ENCODE assay signal across 8 cellular contexts in the genomic region with DNA sequence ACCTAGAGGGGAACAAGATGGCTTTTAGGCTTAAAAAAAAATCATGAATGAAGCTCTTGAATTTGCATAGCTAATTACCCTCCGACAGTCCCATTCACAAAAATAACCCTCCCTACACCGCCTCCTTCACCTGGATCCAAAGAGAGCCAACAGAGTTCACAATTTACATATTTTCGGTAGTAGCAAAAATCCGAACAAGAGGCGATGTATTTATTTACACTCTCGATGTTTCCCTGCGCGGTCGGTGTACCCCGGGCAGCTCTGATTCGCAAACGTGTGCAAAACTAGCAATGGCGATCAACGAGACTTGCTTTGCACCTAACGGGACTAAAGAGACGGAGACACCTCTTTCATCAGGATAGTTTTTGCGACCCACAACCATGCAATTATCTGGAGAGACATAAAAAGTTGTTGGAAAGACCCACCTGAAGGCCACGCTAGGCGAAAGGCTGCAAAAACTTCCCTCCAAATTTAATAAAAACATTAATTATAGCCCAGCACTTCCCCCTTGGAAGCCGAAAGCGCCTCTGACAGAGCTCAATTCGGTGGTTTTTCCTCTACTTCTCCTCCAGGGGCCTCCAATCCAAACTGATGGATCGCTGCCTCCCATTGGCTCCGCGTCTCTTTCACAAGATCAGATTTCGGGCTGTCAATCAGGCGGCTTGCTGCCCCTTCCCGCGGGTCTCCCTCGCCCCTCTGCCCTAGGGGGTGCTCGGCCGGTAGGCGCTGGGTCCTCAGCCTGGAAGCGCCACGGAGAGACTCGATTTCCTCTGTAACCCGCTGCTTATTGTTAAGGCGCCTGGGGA. TPM values are rescaled to one million over a fixed set of nuclear protein-coding genes. Genes with fewer than 3 reads are reported as not detected.
DNase-seq lines count a peak whose midpoint lies in the region; ATAC-seq and TF ChIP-seq lines count a peak whose summit lies in the region.

TSS of gene ETV1 (minus strand) at position 529 of the 806 bp plus-strand sequence. CDS start 614 bp downstream, outside the sequence.

- H3K9me3 ChIP-seq in heart right ventricle (no peaks in the 10 kb centered on the region), ovary (no peaks in the 10 kb centered on the region)

- peak; percentile 2 for DNase-seq in activated effector memory CD4-positive, alpha-beta T cell treated with Interleukin-2 at 50 U/mL for 16 hours
- DNase-seq in activated effector memory CD4-positive, alpha-beta T cell treated with anti-CD3 and anti-CD28 coated beads, Interleukin-2, amount 50 U/mL, for 16 hours: no peak
- peak; percentile 44 for DNase-seq in NCI-H2196 treated with DMSO at 0.1 percent for 48 hours (lab: John Stamatoyannopoulos, UW; ENCODE audit: unreplicated experiment)
- DNase-seq in amniotic epithelial cell (ENCODE audit: low read depth): peak; percentile 63
- peak; percentile 54 to 79 for DNase-seq in heart right ventricle
- peak in 4 of 5 donors; percentile 17 to 47 (median 34) for DNase-seq in ovary

- 0% methylated on average over 38 of the region's 38 CpGs for WGBS in heart right ventricle, 2 donors
- 0% methylated on average over 38 of the region's 38 CpGs for WGBS in ovary, 3 donors

- H3K4me1 ChIP-seq in heart right ventricle: peaks cover 0 to 30% (median 25%) of the 10 kb centered on the region in 9 donors
- no peaks in the 10 kb centered on the region for H3K4me1 ChIP-seq in ovary (ENCODE audit: insufficient read depth)

- no peak for TF ChIP-seq POLR2A in ovary (IDR thresholded peaks at IDR 0.05)

- TF ChIP-seq CTCF in heart right ventricle (IDR thresholded peaks at IDR 0.05) (peak in 7 of 9 donors; percentile 23 to 61 (median 47)), ovary (IDR thresholded peaks at IDR 0.05) (no peak)

- TF ChIP-seq EP300 in ovary (IDR thresholded peaks at IDR 0.05): no peak

- no peaks in the 10 kb centered on the region for H3K27me3 ChIP-seq in heart right ventricle
- H3K27me3 ChIP-seq in ovary: no peaks in the 10 kb centered on the region

- peak within 1 kb of the TSS; percentile 51 to 87 (median 69) for H3K4me3 ChIP-seq in heart right ventricle
- H3K4me3 ChIP-seq in ovary: peak within 1 kb of the TSS; percentile 67

- intact Hi-C loops in heart right ventricle (cut with DNase I) (loop anchor here in 3 of 10 donors (2.0 to 10.0 kb wide), 3 partner anchors 205 to 469 kb away; no protein-coding TSS in a partner anchor), ovary (cut with DNase I) (no loop called here)

- H3K27ac ChIP-seq in heart right ventricle: peak within 1 kb of the TSS; percentile 79 to 98 (median 93)
- H3K27ac ChIP-seq in ovary: peak within 1 kb of the TSS; percentile 4 to 49

- peak; percentile 31 to 69 (median 58) for ATAC-seq in heart right ventricle
- no peak for ATAC-seq in GM19467 (IDR thresholded peaks at IDR 0.05; ENCODE audit: unreplicated experiment)
- no peak for ATAC-seq in GM19455 (IDR thresholded peaks at IDR 0.05; ENCODE audit: unreplicated experiment)

- H3K36me3 ChIP-seq in heart right ventricle (no peaks in the 10 kb centered on the region), ovary (no peaks in the 10 kb centered on the region)

RNA-seq across cellular contexts. Expression of gene ETV1, which starts in this region (rescaled TPM):
- total RNA-seq in heart right ventricle (100 to 1,000 TPM in 2 of 10 donors, 10 to 100 TPM in 8; 27.5 to 118 (median 60.7) TPM), ovary (1 to 10 TPM in 6 of 7 donors, under 1 TPM in 1; 0.60 to 3.4 (median 2.3) TPM)
- polyA plus RNA-seq in heart right ventricle (10 to 100 TPM in 1 of 2 donors, 1 to 10 TPM in 1; 9.5 to 18.4 TPM), ovary (1 to 10 TPM; 1.2 to 6.3 TPM)

Comparison
In these comparisons a context has a peak if more than half of its experiments do, and no peak if none do; other contexts are left out.
1. RNA of gene ETV1 (total RNA-seq): 27.5 to 118 TPM in heart right ventricle; 0.60 to 3.4 TPM in ovary; every median in the first group is over 4 times any median in the second.
2. ATAC-seq: peak in heart right ventricle (8 of 8); none in GM19467 (single experiment) and GM19455 (single experiment).
3. CTCF ChIP-seq: peak in heart right ventricle (7 of 9); none in ovary (0 of 3).